2 cellular contexts compared by ENCODE assay signal in the genomic region with DNA sequence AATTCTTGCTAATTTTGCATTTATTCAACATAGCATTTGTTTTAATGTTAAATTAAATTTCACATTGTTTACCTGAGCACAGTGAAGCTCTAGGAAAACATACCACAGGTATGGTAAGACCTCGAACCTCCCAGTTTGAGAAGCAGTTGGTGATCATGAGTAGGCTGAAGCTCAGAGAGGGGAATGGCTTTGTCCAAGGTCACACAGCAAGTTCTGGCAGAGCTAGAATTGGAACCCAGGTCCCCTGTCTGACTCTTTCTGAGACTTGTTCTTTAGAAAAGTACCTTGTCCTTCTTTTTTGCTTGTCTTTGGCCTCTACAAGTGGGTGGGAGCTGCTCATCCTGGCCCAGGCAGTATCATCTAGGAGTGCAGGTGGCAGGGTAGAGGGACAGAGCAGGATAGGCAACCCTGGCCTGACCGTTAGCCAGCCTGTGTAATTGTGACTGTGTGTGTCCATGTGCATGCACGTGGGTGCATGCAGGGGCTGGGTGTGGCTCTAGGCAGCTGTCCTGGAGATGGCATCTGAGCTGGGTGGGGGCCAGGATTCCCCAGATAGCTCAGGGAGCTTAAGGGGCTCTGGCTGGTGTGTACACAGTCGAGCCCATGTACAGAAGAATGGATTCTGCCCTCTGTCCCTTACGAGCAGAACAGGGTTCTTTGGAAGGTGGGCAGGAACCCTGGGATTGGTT.
TF ChIP-seq lines count a peak whose summit lies in the region.

No MANE protein-coding gene starts in this region.

TF ChIP-seq in HEK293, 187 proteins besides CTCF, POLR2A, EP300 and RAD21:
- TF ChIP-seq BCL11A (tag by site-specific recombination; IDR thresholded peaks at IDR 0.05; ENCODE audit: low read depth): no peak
- TF ChIP-seq KLF8 (tag by site-specific recombination; IDR thresholded peaks at IDR 0.05): no peak
- 0 out of 2 replicates have a peak, but pooled peaks have one; percentile 33 for TF ChIP-seq ZNF768 (tag by site-specific recombination; IDR thresholded peaks at IDR 0.05)
- no peak for TF ChIP-seq ZNF433 (tag by site-specific recombination; IDR thresholded peaks at IDR 0.05; ENCODE audit: low read depth)
- 0 out of 2 replicates have a peak, but pooled peaks have one; percentile 17 for TF ChIP-seq KLF1 (tag by site-specific recombination; IDR thresholded peaks at IDR 0.05)
- no peak for TF ChIP-seq ZNF677 (tag by site-specific recombination; IDR thresholded peaks at IDR 0.05)

TF ChIP-seq in endothelial cell of umbilical vein, 7 proteins besides CTCF, POLR2A, EP300 and RAD21:
- peak; percentile 26 for TF ChIP-seq POLR2AphosphoS5 (IDR thresholded peaks at IDR 0.05; ENCODE audit: insufficient read depth, low read depth, low read length)
- TF ChIP-seq JUN (IDR thresholded peaks at IDR 0.05; ENCODE audit: borderline replicate concordance, insufficient read depth, insufficient read length, low read depth): no peak
- TF ChIP-seq MAX (IDR thresholded peaks at IDR 0.05; ENCODE audit: insufficient read depth, insufficient read length): no peak
